Comparison of ENCODE assay signal across 14 cellular contexts in the genomic region with DNA sequence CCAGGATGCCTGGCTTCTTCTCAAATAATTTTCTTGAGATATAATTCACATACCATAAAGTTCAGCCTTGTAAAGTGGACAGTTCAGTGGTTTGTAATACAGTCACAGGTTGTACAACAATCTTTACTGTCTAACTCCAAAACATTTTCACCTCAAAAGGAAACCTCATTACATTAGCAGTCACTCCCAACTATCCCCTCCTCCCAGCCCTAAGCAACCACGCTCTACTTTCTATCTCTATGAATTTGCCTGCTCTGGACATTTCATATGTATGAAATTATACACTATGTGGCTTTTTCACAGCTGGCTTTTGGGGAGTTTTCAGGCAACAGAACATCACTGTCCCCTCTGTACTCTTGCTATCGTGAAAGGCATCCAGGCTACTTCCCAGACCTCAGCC. TPM values are rescaled to one million over a fixed set of nuclear protein-coding genes. Genes with fewer than 3 reads are reported as not detected.
DNase-seq lines count a peak whose midpoint lies in the region; ATAC-seq and TF ChIP-seq lines count a peak whose summit lies in the region.
"Had no signal": no experiment of that assay in that cellular context is flagged by ENCODE, and none has a peak within 500 bp of the region (broad histone marks: within the 10 kb centered on the region; RNA-seq: fewer than 3 reads in every experiment).

No MANE protein-coding gene starts in this region.

- intact Hi-C loops in activated CD4-positive, alpha-beta T cell treated with anti-CD3 and anti-CD28 coated beads for 36 hours (cut with DNase I, micrococcal nuclease) = no loop called here
- intact Hi-C loops in CD14-positive monocyte (cut with micrococcal nuclease) = no loop called here

- ATAC-seq in activated CD4-positive, alpha-beta T cell treated with anti-CD3 and anti-CD28 coated beads for 36 hours = no peak
- ATAC-seq in HG02678 (IDR thresholded peaks at IDR 0.05; ENCODE audit: unreplicated experiment) = peak; percentile 9
- ATAC-seq in HG03469 (IDR thresholded peaks at IDR 0.05; ENCODE audit: unreplicated experiment) = no peak
- ATAC-seq: effector memory CD8-positive, alpha-beta T cell had no signal

- H3K79me2 ChIP-seq in osteoblast (ENCODE audit: insufficient read depth, low read length) = no peaks in the 10 kb centered on the region

- TF ChIP-seq CTCF in osteoblast (IDR thresholded peaks at IDR 0.05; ENCODE audit: extremely low read depth, low read depth, low read length) (no peak), CD14-positive monocyte (IDR thresholded peaks at IDR 0.05) (no peak)

- no peak overlapping the region for H3K4me3 ChIP-seq in osteoblast (ENCODE audit: insufficient read depth, low read length)
- H3K4me3 ChIP-seq: left ventricle myocardium inferior, neural progenitor cell had no signal

- H3K36me3 ChIP-seq in osteoblast (ENCODE audit: insufficient read depth, low read length) = no peaks in the 10 kb centered on the region
- H3K36me3 ChIP-seq: left ventricle myocardium inferior, neural progenitor cell had no signal

- H3K27me3 ChIP-seq in osteoblast (ENCODE audit: insufficient read depth, low read length) = peaks cover 6% of the 10 kb centered on the region
- H3K27me3 ChIP-seq: neural progenitor cell had no signal

- peak overlapping the region; percentile 39 for H2AFZ ChIP-seq in osteoblast (ENCODE audit: low read length)
- H2AFZ ChIP-seq: neural progenitor cell had no signal

- peaks cover 25% of the 10 kb centered on the region for H3K4me1 Mint-ChIP-seq in activated CD4-positive, alpha-beta T cell treated with anti-CD3 and anti-CD28 coated beads for 36 hours
- peaks cover 18% of the 10 kb centered on the region for H3K4me1 Mint-ChIP-seq in CD14-positive monocyte
- H3K4me1 Mint-ChIP-seq: neural progenitor cell had no signal

- no peaks in the 10 kb centered on the region for H3K9me3 ChIP-seq in osteoblast (ENCODE audit: low read depth, low read length)
- H3K9me3 ChIP-seq: left ventricle myocardium inferior had no signal

- peak overlapping the region; percentile 19 for H3K4me2 ChIP-seq in osteoblast (ENCODE audit: insufficient read depth, low read length)
- H3K4me2 ChIP-seq: neural progenitor cell had no signal

- H3K27me3 Mint-ChIP-seq in activated CD4-positive, alpha-beta T cell treated with anti-CD3 and anti-CD28 coated beads for 36 hours = peaks cover 9% of the 10 kb centered on the region
- peaks cover 12 to 15% (median 14%) of the 10 kb centered on the region in 3 donors for H3K27me3 Mint-ChIP-seq in CD14-positive monocyte (ENCODE audit: low read depth in 3 of 3)

- DNase-seq in activated CD4-positive, alpha-beta T cell treated with anti-CD3 and anti-CD28 coated beads for 36 hours = no peak
- DNase-seq in activated CD4-positive, alpha-beta T cell treated with anti-CD3 and anti-CD28 coated beads, Interleukin-2, amount 50 U/mL, for 48 hours = no peak
- DNase-seq in OCI-M1 (lab: John Stamatoyannopoulos, UW) = peak; percentile 43
- DNase-seq in osteoblast (ENCODE audit: insufficient read length, low spot score, missing footprints) = peak; percentile 41
- no peak for DNase-seq in CD14-positive monocyte (ENCODE audit: low spot score)
- no peak for DNase-seq in activated effector memory CD4-positive, alpha-beta T cell treated with Interleukin-2 at 50 U/mL for 16 hours
- DNase-seq: effector memory CD8-positive, alpha-beta T cell; left ventricle myocardium inferior; SHP77 treated with DMSO at 0.1 percent for 48 hours had no signal

- no peaks in the 10 kb centered on the region for H4K20me1 ChIP-seq in osteoblast (ENCODE audit: insufficient read depth, low read length)

- no peaks in the 10 kb centered on the region for H3K4me1 ChIP-seq in osteoblast (ENCODE audit: insufficient read depth, low read length)
- H3K4me1 ChIP-seq: left ventricle myocardium inferior, neural progenitor cell had no signal

- H3K4me3 Mint-ChIP-seq in activated CD4-positive, alpha-beta T cell treated with anti-CD3 and anti-CD28 coated beads for 36 hours = no peak overlapping the region
- H3K4me3 Mint-ChIP-seq in CD14-positive monocyte = no peak overlapping the region
- H3K4me3 Mint-ChIP-seq: effector memory CD8-positive, alpha-beta T cell; neural progenitor cell had no signal

- H3K27ac Mint-ChIP-seq in activated CD4-positive, alpha-beta T cell treated with anti-CD3 and anti-CD28 coated beads for 36 hours = peak overlapping the region; percentile 10
- peak overlapping the region in 3 of 7 donors; percentile 30 to 70 (median 65) for H3K27ac Mint-ChIP-seq in CD14-positive monocyte
- H3K27ac Mint-ChIP-seq: neural progenitor cell had no signal

- peak overlapping the region; percentile 68 for H3K27ac ChIP-seq in osteoblast (ENCODE audit: low read depth, low read length)
- H3K27ac ChIP-seq: left ventricle myocardium inferior, neural progenitor cell had no signal

- no peaks in the 10 kb centered on the region for H3K9me3 Mint-ChIP-seq in activated CD4-positive, alpha-beta T cell treated with anti-CD3 and anti-CD28 coated beads for 36 hours (ENCODE audit: low read depth)
- H3K9me3 Mint-ChIP-seq in CD14-positive monocyte = peaks cover 0 to 4% (median 0%) of the 10 kb centered on the region in 7 donors
- H3K9me3 Mint-ChIP-seq: effector memory CD8-positive, alpha-beta T cell; neural progenitor cell had no signal

- CTCF ChIA-PET in activated CD4-positive, alpha-beta T cell treated with anti-CD3 and anti-CD28 coated beads for 36 hours (lab: Charles Lee) = no interaction called here

- no peaks in the 10 kb centered on the region for H3K36me3 Mint-ChIP-seq in activated CD4-positive, alpha-beta T cell treated with anti-CD3 and anti-CD28 coated beads for 36 hours (ENCODE audit: low read depth)
- H3K36me3 Mint-ChIP-seq in CD14-positive monocyte = no peaks in the 10 kb centered on the region
- H3K36me3 Mint-ChIP-seq: neural progenitor cell had no signal

- POLR2A ChIA-PET in activated CD4-positive, alpha-beta T cell treated with anti-CD3 and anti-CD28 coated beads for 36 hours (lab: Charles Lee) = no interaction called here

RNA-seq across cellular contexts. Expression of gene TGM5, which starts 17.5 kb away (rescaled TPM):
- total RNA-seq in activated CD4-positive, alpha-beta T cell treated with anti-CD3 and anti-CD28 coated beads for 36 hours = not detected
- not detected in 2 replicates for total RNA-seq in osteoblast
- not detected for polyA plus RNA-seq in CD14-positive monocyte
- total RNA-seq: A172, left ventricle myocardium inferior had no signal

RNA-seq across cellular contexts. Expression of gene EPB42, which starts 28.4 kb away (rescaled TPM):
- total RNA-seq in activated CD4-positive, alpha-beta T cell treated with anti-CD3 and anti-CD28 coated beads for 36 hours = not detected
- total RNA-seq in osteoblast = not detected in 2 replicates
- under 1 TPM; 0.08 to 0.13 TPM for polyA plus RNA-seq in CD14-positive monocyte
- total RNA-seq: A172, left ventricle myocardium inferior, ureter had no signal

RNA-seq across cellular contexts. Expression of gene TGM7, which starts 52.8 kb away (rescaled TPM):
- not detected for total RNA-seq in activated CD4-positive, alpha-beta T cell treated with anti-CD3 and anti-CD28 coated beads for 36 hours
- total RNA-seq in osteoblast = not detected in 2 replicates
- polyA plus RNA-seq in CD14-positive monocyte = not detected
- total RNA-seq: A172, left ventricle myocardium inferior, ureter had no signal

Comparison
In these comparisons a context has a peak if more than half of its experiments do, and no peak if none do; other contexts are left out.
1. DNase-seq: peak in OCI-M1 (single experiment) and osteoblast (single experiment); none in activated CD4-positive, alpha-beta T cell treated with anti-CD3 and anti-CD28 coated beads for 36 hours (single experiment), activated CD4-positive, alpha-beta T cell treated with anti-CD3 and anti-CD28 coated beads, Interleukin-2, amount 50 U/mL, for 48 hours (0 of 2), CD14-positive monocyte (single experiment) and activated effector memory CD4-positive, alpha-beta T cell treated with Interleukin-2 at 50 U/mL for 16 hours (single experiment).